In the genomic region with DNA sequence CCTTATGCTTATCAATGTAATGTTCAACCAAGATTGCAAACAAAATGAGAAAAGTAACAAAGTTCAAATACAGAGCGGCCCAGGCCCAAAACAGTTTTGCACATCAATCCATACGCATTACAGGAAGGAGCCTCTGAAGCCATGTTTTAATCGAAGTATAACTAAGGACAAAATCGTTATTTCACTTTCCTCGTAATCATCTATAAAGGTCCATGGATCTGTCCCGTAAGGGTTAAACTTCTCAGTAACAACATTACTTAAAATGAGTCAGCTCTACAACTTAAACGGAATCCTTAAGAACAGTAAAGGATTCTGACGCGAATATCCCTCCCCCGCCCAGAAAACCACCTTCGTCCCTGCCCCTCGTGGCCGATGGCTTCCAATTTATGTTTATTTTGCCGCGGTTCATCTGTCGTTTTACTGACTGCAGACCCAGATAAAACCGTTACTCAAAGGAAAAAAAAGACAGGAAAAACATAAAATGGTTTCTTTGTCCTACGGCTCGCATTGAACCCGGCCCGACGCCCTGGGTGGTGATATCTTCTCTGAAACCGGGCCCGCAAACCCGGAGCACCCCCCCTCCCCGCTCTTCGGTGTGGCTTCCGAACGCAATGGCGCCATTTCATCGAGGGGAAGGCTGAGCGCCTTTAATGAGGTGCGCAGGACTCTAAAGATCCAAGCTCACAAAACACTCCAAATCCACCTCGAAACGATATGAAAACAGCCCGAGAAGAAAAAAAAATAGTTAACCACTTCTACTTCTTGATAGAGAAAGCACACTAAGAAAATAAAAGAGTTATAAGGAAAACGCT, we compare ENCODE assay signal across 8 cellular contexts. TPM values are rescaled to one million over a fixed set of nuclear protein-coding genes. Genes with fewer than 3 reads are reported as not detected.
A peak's percentile ranks its signal among the peaks of the same experiment; 100 is the strongest.
DNase-seq lines count a peak whose midpoint lies in the region; ATAC-seq lines count a peak whose summit lies in the region.

No MANE protein-coding gene starts in this region.

- H3K27ac Mint-ChIP-seq in T-helper 1 cell treated with Interleukin-12 subunit alpha and Interleukin-12 subunit beta and Interleukin-4 antibody, amounts not matched to agents 30 μg/mL and 1 μg/mL, for 36 hours, result peak overlapping the region; percentile 99

- peaks cover 22% of the 10 kb centered on the region for H3K4me1 ChIP-seq in HUES6 (ENCODE audit: control insufficient read depth, insufficient read depth, low read length)
- H3K4me1 ChIP-seq in skeletal muscle tissue (ENCODE audit: control insufficient read depth in 3 of 3, insufficient read depth in 3 of 3, low read length in 3 of 3), result peaks cover 27 to 43% (median 32%) of the 10 kb centered on the region in 3 donors

- peak overlapping the region; percentile 99 for H3K4me3 Mint-ChIP-seq in T-helper 1 cell treated with Interleukin-12 subunit alpha and Interleukin-12 subunit beta and Interleukin-4 antibody, amounts not matched to agents 30 μg/mL and 1 μg/mL, for 36 hours

- H3K27me3 Mint-ChIP-seq in T-helper 1 cell treated with Interleukin-12 subunit alpha and Interleukin-12 subunit beta and Interleukin-4 antibody, amounts not matched to agents 30 μg/mL and 1 μg/mL, for 36 hours (ENCODE audit: low read depth), result peaks cover 3% of the 10 kb centered on the region

- H3K4me3 ChIP-seq in HUES6 (ENCODE audit: low read depth, low read length) (peak overlapping the region; percentile 97), iPS-11a (ENCODE audit: low read depth, low read length) (peak overlapping the region; percentile 100), skeletal muscle tissue (ENCODE audit: low read length in 3 of 3) (peak overlapping the region; percentile 100)

- H3K9me3 ChIP-seq in HUES6 (ENCODE audit: control insufficient read depth, insufficient read depth, low read depth, low read length), result no peaks in the 10 kb centered on the region
- no peaks in the 10 kb centered on the region for H3K9me3 ChIP-seq in skeletal muscle tissue (ENCODE audit: control insufficient read depth in 3 of 3, low read length in 3 of 3)

- no peaks in the 10 kb centered on the region for H3K27me3 ChIP-seq in HUES6 (ENCODE audit: control insufficient read depth, insufficient read depth, low read length)
- no peaks in the 10 kb centered on the region for H3K27me3 ChIP-seq in skeletal muscle tissue (ENCODE audit: control insufficient read depth in 3 of 3, insufficient read depth in 3 of 3, low read length in 3 of 3)

- peaks cover 66% of the 10 kb centered on the region for H3K36me3 Mint-ChIP-seq in T-helper 1 cell treated with Interleukin-12 subunit alpha and Interleukin-12 subunit beta and Interleukin-4 antibody, amounts not matched to agents 30 μg/mL and 1 μg/mL, for 36 hours (ENCODE audit: low read depth)

- peak overlapping the region; percentile 100 for H3K9ac ChIP-seq in HUES6 (ENCODE audit: low read length)
- H3K9ac ChIP-seq in skeletal muscle tissue (ENCODE audit: low read depth in 1 of 3, low read length in 3 of 3), result peak overlapping the region; percentile 100

- H3K9me3 Mint-ChIP-seq in T-helper 1 cell treated with Interleukin-12 subunit alpha and Interleukin-12 subunit beta and Interleukin-4 antibody, amounts not matched to agents 30 μg/mL and 1 μg/mL, for 36 hours, result no peaks in the 10 kb centered on the region

- H3K27ac ChIP-seq in HUES6 (ENCODE audit: low read depth, low read length) (peak overlapping the region; percentile 98), skeletal muscle tissue (ENCODE audit: low read depth, low read length) (peak overlapping the region; percentile 100)

- peak; percentile 47 to 59 for DNase-seq in AML-193 (lab: John Stamatoyannopoulos, UW)
- DNase-seq in astrocyte of the hippocampus (ENCODE audit: low read depth, low spot score), result peak; percentile 71

- peaks cover 48% of the 10 kb centered on the region for H3K4me1 Mint-ChIP-seq in T-helper 1 cell treated with Interleukin-12 subunit alpha and Interleukin-12 subunit beta and Interleukin-4 antibody, amounts not matched to agents 30 μg/mL and 1 μg/mL, for 36 hours (ENCODE audit: low read depth)

- H3K36me3 ChIP-seq in HUES6 (ENCODE audit: control insufficient read depth, insufficient read depth, low read length) (peaks cover 74% of the 10 kb centered on the region), skeletal muscle tissue (ENCODE audit: control insufficient read depth in 3 of 3, insufficient read depth in 3 of 3, low read length in 3 of 3) (peaks cover 17 to 39% (median 29%) of the 10 kb centered on the region in 3 donors)

- ATAC-seq in GM18873 (IDR thresholded peaks at IDR 0.05; ENCODE audit: low FRiP score, unreplicated experiment) (no peak), GM18909 (IDR thresholded peaks at IDR 0.05; ENCODE audit: poor library complexity, unreplicated experiment) (no peak)

RNA-seq across cellular contexts. Expression of a gene that starts 1.0 kb away (rescaled TPM):
- 99.7 TPM for total RNA-seq in skeletal muscle tissue

RNA-seq across cellular contexts. Expression of a gene that starts 2.0 kb away (rescaled TPM):
- total RNA-seq in skeletal muscle tissue, result 48.0 TPM

RNA-seq across cellular contexts. Expression of a gene that starts 47.5 kb away (rescaled TPM):
- under 0.01 TPM for total RNA-seq in skeletal muscle tissue
